In the genomic region with DNA sequence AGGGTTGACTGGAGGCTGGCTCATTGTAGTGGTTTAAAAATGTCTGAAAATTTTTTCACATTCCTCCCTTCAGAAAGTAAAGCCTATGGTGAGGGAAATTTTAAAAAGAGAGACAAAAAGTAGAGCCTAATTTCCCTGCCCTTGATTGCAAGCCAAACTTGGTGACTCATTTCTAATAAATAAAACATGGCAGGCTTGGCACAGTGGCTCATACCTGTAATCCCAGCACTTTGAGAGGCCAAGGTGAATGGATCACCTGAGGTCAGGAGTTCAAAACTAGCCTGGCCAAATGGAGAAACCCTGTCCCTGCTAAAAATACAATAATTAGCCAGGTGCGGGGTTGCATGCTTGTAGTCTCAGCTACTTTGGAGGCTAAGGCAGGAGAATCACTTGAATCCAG, we compare ENCODE assay signal across 24 cellular contexts. TPM values are rescaled to one million over a fixed set of nuclear protein-coding genes. Genes with fewer than 3 reads are reported as not detected.
DNase-seq lines count a peak whose midpoint lies in the region; ATAC-seq, FAIRE-seq and TF ChIP-seq lines count a peak whose summit lies in the region.
"Had no signal": no experiment of that assay in that cellular context is flagged by ENCODE, and none has a peak within 500 bp of the region (broad histone marks: within the 10 kb centered on the region; RNA-seq: fewer than 3 reads in every experiment).

No MANE protein-coding gene starts in this region.

- BruUV-seq in MCF 10A (replicated peaks; lab: Mats Ljungman, UMichigan), result no TSS peak
- BruUV-seq in mammary epithelial cell (replicated peaks; lab: Mats Ljungman, UMichigan), result no TSS peak

- H3K4me3 ChIP-seq in mammary epithelial cell (replicated peaks in 1 of 3; ENCODE audit: insufficient read depth in 1 of 3, low read depth in 2 of 3, low read length in 3 of 3), result no peak overlapping the region
- H3K4me3 ChIP-seq in pancreas, result no peak overlapping the region
- no peak overlapping the region for H3K4me3 ChIP-seq in hepatocyte
- H3K4me3 ChIP-seq: A549; BLaER1 treated with 17β-estradiol and CSF1 and Interleukin-3, amounts not matched to agents 10 nM and 100 nM; GM23338 had no signal

- no peaks in the 10 kb centered on the region for H3K4me1 ChIP-seq in mammary epithelial cell (ENCODE audit: insufficient read depth, low read length)
- H3K4me1 ChIP-seq in pancreas, result peaks cover 0 to 7% (median 5%) of the 10 kb centered on the region in 3 donors
- no peaks in the 10 kb centered on the region for H3K4me1 ChIP-seq in hepatocyte (ENCODE audit: insufficient read depth)
- H3K4me1 ChIP-seq: A549, BE2C had no signal

- no peak overlapping the region for H3K27ac Mint-ChIP-seq in MCF 10A (ENCODE audit: low read depth, unreplicated experiment)
- no peak overlapping the region for H3K27ac Mint-ChIP-seq in CD14-positive monocyte
- H3K27ac Mint-ChIP-seq: CD4-positive, alpha-beta memory T cell; GM23338; H9 had no signal

- H3K4me1 Mint-ChIP-seq in MCF 10A (ENCODE audit: insufficient read depth, unreplicated experiment), result no peaks in the 10 kb centered on the region
- H3K4me1 Mint-ChIP-seq in CD14-positive monocyte, result no peaks in the 10 kb centered on the region
- H3K4me1 Mint-ChIP-seq: CD4-positive, alpha-beta memory T cell; GM23338; H9 had no signal

- dilution Hi-C loops in mammary epithelial cell (cut with HindIII; ENCODE audit: low sequenced_read_pairs), result no loop called here

- H3K9me3 Mint-ChIP-seq in MCF 10A (ENCODE audit: unreplicated experiment) (no peaks in the 10 kb centered on the region), CD14-positive monocyte (peaks cover 0 to 4% (median 0%) of the 10 kb centered on the region in 7 donors)
- H3K9me3 Mint-ChIP-seq: CD4-positive, alpha-beta memory T cell; GM23338; H9 had no signal

- H3K27me3 Mint-ChIP-seq in MCF 10A (ENCODE audit: insufficient read depth, unreplicated experiment) (no peaks in the 10 kb centered on the region), CD14-positive monocyte (ENCODE audit: low read depth in 3 of 3) (peaks cover 0 to 2% (median 1%) of the 10 kb centered on the region in 3 donors)
- H3K27me3 Mint-ChIP-seq: CD4-positive, alpha-beta memory T cell had no signal

- H3K36me3 Mint-ChIP-seq in MCF 10A (ENCODE audit: insufficient read depth, unreplicated experiment) (no peaks in the 10 kb centered on the region), CD14-positive monocyte (no peaks in the 10 kb centered on the region)
- H3K36me3 Mint-ChIP-seq: CD4-positive, alpha-beta memory T cell had no signal

- H3K36me3 ChIP-seq in mammary epithelial cell (ENCODE audit: insufficient read depth, low read length) (no peaks in the 10 kb centered on the region), pancreas (no peaks in the 10 kb centered on the region), hepatocyte (replicated peaks; ENCODE audit: insufficient read depth, low read depth) (no peaks in the 10 kb centered on the region)
- H3K36me3 ChIP-seq: BE2C; BLaER1 treated with 17β-estradiol and CSF1 and Interleukin-3, amounts not matched to agents 10 nM and 100 nM had no signal

- intact Hi-C loops in MCF 10A (cut with micrococcal nuclease), result no loop called here
- intact Hi-C loops in mammary epithelial cell (cut with micrococcal nuclease), result no loop called here
- intact Hi-C loops in pancreas (cut with DNase I), result no loop called here
- intact Hi-C loops in CD14-positive monocyte (cut with micrococcal nuclease), result no loop called here

- no peaks in the 10 kb centered on the region for H3K9me2 ChIP-seq in hepatocyte (replicated peaks; ENCODE audit: insufficient read depth)

- H3K9me3 ChIP-seq in mammary epithelial cell (replicated peaks; ENCODE audit: insufficient read depth, low read length), result no peaks in the 10 kb centered on the region
- H3K9me3 ChIP-seq in pancreas, result no peaks in the 10 kb centered on the region
- no peaks in the 10 kb centered on the region for H3K9me3 ChIP-seq in hepatocyte (ENCODE audit: low read depth)
- H3K9me3 ChIP-seq: A549, BE2C had no signal

- H3K27me3 ChIP-seq in mammary epithelial cell (ENCODE audit: insufficient read depth, low read length) (no peaks in the 10 kb centered on the region), pancreas (no peaks in the 10 kb centered on the region), hepatocyte (no peaks in the 10 kb centered on the region)
- H3K27me3 ChIP-seq: BLaER1 treated with 17β-estradiol and CSF1 and Interleukin-3, amounts not matched to agents 10 nM and 100 nM had no signal

- H2AFZ ChIP-seq in mammary epithelial cell (ENCODE audit: low read depth, low read length), result no peak overlapping the region
- H2AFZ ChIP-seq in hepatocyte, result no peak overlapping the region
- H2AFZ ChIP-seq: GM23338 had no signal

- TF ChIP-seq CTCF in MCF 10A (IDR thresholded peaks at IDR 0.05; ENCODE audit: unreplicated experiment) (no peak), mammary epithelial cell (conservative IDR thresholded peaks at IDR 0.05 in 1 of 2, IDR thresholded peaks at IDR 0.05 in 1 of 2; ENCODE audit: extremely low read depth in 1 of 2, insufficient read depth in 1 of 2, low read depth in 1 of 2, low read length in 2 of 2) (no peak), pancreas (IDR thresholded peaks at IDR 0.05) (no peak), hepatocyte (IDR thresholded peaks at IDR 0.05; ENCODE audit: poor library complexity) (no peak), CD14-positive monocyte (IDR thresholded peaks at IDR 0.05) (no peak)

- no peak for FAIRE-seq in pancreas (lab: Jason Lieb, UNC)
- FAIRE-seq: A549, GM12891, GM18507 had no signal

- no peak overlapping the region for H3K4me3 Mint-ChIP-seq in MCF 10A (ENCODE audit: unreplicated experiment)
- no peak overlapping the region for H3K4me3 Mint-ChIP-seq in CD14-positive monocyte
- H3K4me3 Mint-ChIP-seq: CD4-positive, alpha-beta memory T cell; GM23338; H9 had no signal

- H3K79me2 ChIP-seq in mammary epithelial cell (ENCODE audit: insufficient read depth, low read length) (no peaks in the 10 kb centered on the region), hepatocyte (no peaks in the 10 kb centered on the region)

- H3K4me2 ChIP-seq in mammary epithelial cell (ENCODE audit: insufficient read depth, low read depth, low read length) (no peak overlapping the region), hepatocyte (no peak overlapping the region)
- H3K4me2 ChIP-seq: A549; BLaER1 treated with 17β-estradiol and CSF1 and Interleukin-3, amounts not matched to agents 10 nM and 100 nM; GM23338 had no signal

- POLR2A ChIA-PET in MCF 10A (lab: Yijun Ruan, JAX), result no interaction called here

- CTCF ChIA-PET in MCF 10A (lab: Yijun Ruan, JAX) (no interaction called here), mammary epithelial cell (lab: Charles Lee; ENCODE audit: low non-redundant PET) (no interaction called here)

- H3K9ac ChIP-seq in mammary epithelial cell (ENCODE audit: insufficient read depth, low read length), result no peak overlapping the region
- H3K9ac ChIP-seq: BLaER1 treated with 17β-estradiol and CSF1 and Interleukin-3, amounts not matched to agents 10 nM and 100 nM had no signal

- in situ Hi-C loops in mammary epithelial cell (cut with MboI; ENCODE audit: low sequenced_read_pairs in 2 of 2), result no loop called here

- 91% methylated on average over 1 of the region's 1 CpG for WGBS in mammary epithelial cell (ENCODE audit: low coverage, missing lambda C conversion rate)
- 81 to 97% methylated on average over 1 of the region's 1 CpG for WGBS in pancreas, 2 donors
- WGBS in hepatocyte (ENCODE audit: low lambda C conversion rate, missing lambda C conversion rate), result 88% methylated on average over 1 of the region's 1 CpG

- ATAC-seq in pancreas, result peak; percentile 88 to 93 (median 90)
- ATAC-seq: A549, GM23338, HCT116 had no signal

- H3K27ac ChIP-seq in mammary epithelial cell (ENCODE audit: insufficient read depth, low read depth, low read length) (no peak overlapping the region), pancreas (peak overlapping the region in 3 of 4 donors; percentile 23 to 55 (median 33)), hepatocyte (no peak overlapping the region)
- H3K27ac ChIP-seq: 22Rv1; A549; BLaER1 treated with 17β-estradiol and CSF1 and Interleukin-3, amounts not matched to agents 10 nM and 100 nM had no signal

- H4K20me1 ChIP-seq in mammary epithelial cell (ENCODE audit: insufficient read depth, low read length), result no peaks in the 10 kb centered on the region
- H4K20me1 ChIP-seq in hepatocyte (ENCODE audit: insufficient read depth, poor library complexity, severe bottlenecking), result no peaks in the 10 kb centered on the region
- H4K20me1 ChIP-seq: BLaER1 treated with 17β-estradiol and CSF1 and Interleukin-3, amounts not matched to agents 10 nM and 100 nM had no signal

- DNase-seq in MCF 10A (ENCODE audit: unreplicated experiment) (peak; percentile 16), mammary epithelial cell (no peak), astrocyte of the hippocampus (ENCODE audit: low read depth, low spot score) (peak; percentile 14), pancreas (peak in 4 of 6 donors; percentile 27 to 56 (median 32)), hepatocyte (ENCODE audit: low spot score) (no peak), CD14-positive monocyte (ENCODE audit: low spot score) (no peak), NCI-H82 treated with DMSO at 0.1 percent for 48 hours (lab: John Stamatoyannopoulos, UW; ENCODE audit: unreplicated experiment) (no peak)
- DNase-seq: ACHN; AML-193; BE2C; Calu3; CD4-positive, alpha-beta memory T cell; COR-L47; DMS53; DMS79 treated with DMSO at 0.1 percent for 48 hours; GF-D8; H9 had no signal

RNA-seq across cellular contexts. Expression of gene ARRDC4, which starts 18.9 kb away (rescaled TPM):
- total RNA-seq in MCF 10A (2022) (36.0 and 39.8 TPM in 2 replicates), mammary epithelial cell (10 to 100 TPM; 18.3 to 61.5 TPM), pancreas (10 to 100 TPM; 10.8 to 32.7 (median 14.4) TPM), hepatocyte (30.5 and 35.3 TPM in 2 replicates)
- polyA plus RNA-seq in mammary epithelial cell (8.9 TPM), pancreas (10 to 100 TPM; 16.2 to 29.8 TPM), hepatocyte (13.3 and 16.9 TPM in 2 replicates), CD14-positive monocyte (10 to 100 TPM; 13.0 to 19.0 TPM)
- polyA minus RNA-seq in mammary epithelial cell, result 8.0 TPM

Comparison
In these comparisons a context has a peak if more than half of its experiments do, and no peak if none do; other contexts are left out.
1. DNase-seq: peak in MCF 10A (single experiment), astrocyte of the hippocampus (single experiment) and pancreas (4 of 6); none in mammary epithelial cell (single experiment), hepatocyte (single experiment), CD14-positive monocyte (single experiment) and NCI-H82 treated with DMSO at 0.1 percent for 48 hours (single experiment).
2. H3K27ac ChIP-seq: peak in pancreas (3 of 4); none in mammary epithelial cell (single experiment) and hepatocyte (single experiment).